23 cellular contexts compared by ENCODE assay signal in the genomic region with DNA sequence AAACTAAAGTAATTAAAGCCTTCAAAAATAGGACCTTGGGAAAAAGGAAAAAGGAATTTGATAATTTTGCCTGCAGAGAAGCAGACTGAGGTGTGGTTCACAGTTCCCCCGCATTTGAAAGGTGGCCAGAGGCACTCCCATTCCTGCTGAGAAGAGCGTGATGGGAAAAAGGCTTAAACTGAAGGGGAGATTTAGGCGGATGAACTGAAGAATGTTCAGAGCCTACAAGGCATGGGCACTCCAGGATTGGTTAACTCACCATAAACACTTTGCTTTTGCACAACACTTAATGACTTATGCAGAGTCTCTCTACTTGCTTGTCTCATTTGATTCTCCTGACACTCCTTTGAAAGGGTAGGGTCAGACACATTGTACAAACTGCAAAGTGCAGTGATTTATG.
"Had no signal": no experiment of that assay in that cellular context is flagged by ENCODE, and none has a peak within 500 bp of the region (broad histone marks: within the 10 kb centered on the region; RNA-seq: fewer than 3 reads in every experiment).

No MANE protein-coding gene starts in this region.

- H3K4me1 Mint-ChIP-seq: mesothelial cell of epicardium had no signal

- H3K27me3 ChIP-seq: body of pancreas, right atrium auricular region had no signal

- DNase-seq: activated B cell treated with CpG ODN at 0.5 μM for 24 hours; activated CD4-positive, alpha-beta memory T cell treated with anti-CD3 and anti-CD28 coated beads, Interleukin-2, amount 10 ng/mL, durations not matched to agents 7 days and 5 days; activated CD4-positive, alpha-beta T cell treated with anti-CD3 and anti-CD28 coated beads for 48 hours; activated CD8-positive, alpha-beta memory T cell treated with anti-CD3 and anti-CD28 coated beads, Interleukin-2, amount 10 ng/mL, durations not matched to agents 7 days and 5 days; activated naive CD8-positive, alpha-beta T cell treated with anti-CD3 and anti-CD28 coated beads for 36 hours; amygdala; body of pancreas; caudate nucleus; effector memory CD8-positive, alpha-beta T cell; heart left ventricle; kidney glomerular epithelial cell; stimulated activated CD4-positive, alpha-beta T cell treated with anti-CD3 and anti-CD28 coated beads, Interleukin-15, amount 100 ng/mL, for 24 hours; stimulated activated CD4-positive, alpha-beta T cell treated with anti-CD3 and anti-CD28 coated beads, Interleukin-2, amount 100 ng/mL, for 48 hours; stimulated activated naive CD8-positive, alpha-beta T cell treated with anti-CD3 and anti-CD28 coated beads, Interleukin-15, amount 100 ng/mL, for 72 hours; T-cell had no signal

- H3K4me3 Mint-ChIP-seq: activated B cell treated with CpG ODN at 0.5 μM for 24 hours; activated CD4-positive, alpha-beta memory T cell treated with anti-CD3 and anti-CD28 coated beads, Interleukin-2, amount 10 ng/mL, durations not matched to agents 7 days and 5 days; activated CD8-positive, alpha-beta memory T cell treated with anti-CD3 and anti-CD28 coated beads, Interleukin-2, amount 10 ng/mL, durations not matched to agents 7 days and 5 days; activated naive CD8-positive, alpha-beta T cell treated with anti-CD3 and anti-CD28 coated beads for 36 hours; effector memory CD8-positive, alpha-beta T cell; mesothelial cell of epicardium; natural killer cell treated with Interleukin-12 subunit alpha and Interleukin-12 subunit beta and Interleukin-15 and Interleukin-18, amount 100 ng/mL, for 72 hours; stimulated activated naive CD8-positive, alpha-beta T cell treated with anti-CD3 and anti-CD28 coated beads, Interleukin-15, amount 100 ng/mL, for 72 hours; T-cell; type B pancreatic cell had no signal

- H3K27ac ChIP-seq: body of pancreas, epithelial cell of prostate, gastroesophageal sphincter, heart left ventricle, right atrium auricular region had no signal

- ATAC-seq: activated CD8-positive, alpha-beta memory T cell treated with anti-CD3 and anti-CD28 coated beads, Interleukin-2, amount 10 ng/mL, durations not matched to agents 7 days and 5 days; body of pancreas; effector memory CD8-positive, alpha-beta T cell; gastroesophageal sphincter; heart left ventricle; natural killer cell treated with Interleukin-12 subunit alpha and Interleukin-12 subunit beta and Interleukin-15 and Interleukin-18, amount 100 ng/mL, for 72 hours; stimulated activated naive CD8-positive, alpha-beta T cell treated with anti-CD3 and anti-CD28 coated beads, Interleukin-15, amount 100 ng/mL, for 72 hours; T-cell had no signal

- H3K9me3 ChIP-seq: body of pancreas, gastroesophageal sphincter, right atrium auricular region had no signal

- H3K27ac Mint-ChIP-seq: activated B cell treated with CpG ODN at 0.5 μM for 24 hours; activated CD4-positive, alpha-beta memory T cell treated with anti-CD3 and anti-CD28 coated beads, Interleukin-2, amount 10 ng/mL, durations not matched to agents 7 days and 5 days; activated CD8-positive, alpha-beta memory T cell treated with anti-CD3 and anti-CD28 coated beads, Interleukin-2, amount 10 ng/mL, durations not matched to agents 7 days and 5 days; activated naive CD8-positive, alpha-beta T cell treated with anti-CD3 and anti-CD28 coated beads for 36 hours; mesothelial cell of epicardium; progenitor cell of endocrine pancreas; stimulated activated naive CD8-positive, alpha-beta T cell treated with anti-CD3 and anti-CD28 coated beads, Interleukin-15, amount 100 ng/mL, for 72 hours; T-cell; type B pancreatic cell had no signal

- H3K36me3 Mint-ChIP-seq: activated naive CD8-positive, alpha-beta T cell treated with anti-CD3 and anti-CD28 coated beads for 36 hours; mesothelial cell of epicardium; T-cell; type B pancreatic cell had no signal

- H3K36me3 ChIP-seq: gastroesophageal sphincter, heart left ventricle, right atrium auricular region had no signal

- H3K4me1 ChIP-seq: body of pancreas, gastroesophageal sphincter, right atrium auricular region had no signal

- H3K27me3 Mint-ChIP-seq: activated B cell treated with CpG ODN at 0.5 μM for 24 hours; activated CD4-positive, alpha-beta memory T cell treated with anti-CD3 and anti-CD28 coated beads, Interleukin-2, amount 10 ng/mL, durations not matched to agents 7 days and 5 days; activated naive CD8-positive, alpha-beta T cell treated with anti-CD3 and anti-CD28 coated beads for 36 hours; progenitor cell of endocrine pancreas; stimulated activated naive CD8-positive, alpha-beta T cell treated with anti-CD3 and anti-CD28 coated beads, Interleukin-15, amount 100 ng/mL, for 72 hours; type B pancreatic cell had no signal

- H3K4me3 ChIP-seq: body of pancreas, gastroesophageal sphincter, heart left ventricle, right atrium auricular region, skin epidermis had no signal
